Comparison of ENCODE assay signal across 8 cellular contexts in genomic region chr17:7219812-7220592, GRCh38. TPM values are rescaled to one million over a fixed set of nuclear protein-coding genes. Genes with fewer than 3 reads are reported as not detected.
DNase-seq lines count a peak whose midpoint lies in the region; ATAC-seq and TF ChIP-seq lines count a peak whose summit lies in the region.

Gene ACADVL (plus strand): TSS chr17:7219938. CDS start chr17:7219985, 47 bp downstream.
Gene DLG4 (minus strand): TSS chr17:7219836.

- H3K9me3 Mint-ChIP-seq in activated T-helper 1 cell treated with anti-CD3 and anti-CD28 coated beads, Interleukin-12 subunit alpha, Interleukin-12 subunit beta, Interleukin-2, Interleukin-4 antibody, amounts not matched to agents 30 ng/mL and 10 ng/mL and 1 ng/mL, durations not matched to agents 14 hours and 24 hours and 36 hours: no peaks in the 10 kb centered on the region
- no peaks in the 10 kb centered on the region for H3K9me3 Mint-ChIP-seq in stimulated activated effector memory CD8-positive, alpha-beta T cell treated with anti-CD3 and anti-CD28 coated beads, Interleukin-12 subunit alpha, Interleukin-12 subunit beta, amount 100 ng/mL, for 72 hours

- H3K9me3 ChIP-seq in Peyer's patch (no peaks in the 10 kb centered on the region), esophagus squamous epithelium (no peaks in the 10 kb centered on the region)

- H3K36me3 ChIP-seq in Peyer's patch (peaks cover 0 to 36% (median 0%) of the 10 kb centered on the region in 3 donors), esophagus squamous epithelium (peaks cover 23 to 41% (median 25%) of the 10 kb centered on the region in 3 donors)

- CTCF ChIA-PET in AG04449 (lab: Yijun Ruan, JAX): interaction anchor here (0.5 to 4.6 kb wide), 14 partner anchors 10 to 175 kb away, joined by 3 to 37 read pairs (median 4); no protein-coding TSS in a partner anchor

- peaks cover 54% of the 10 kb centered on the region for H3K4me1 Mint-ChIP-seq in activated T-helper 1 cell treated with anti-CD3 and anti-CD28 coated beads, Interleukin-12 subunit alpha, Interleukin-12 subunit beta, Interleukin-2, Interleukin-4 antibody, amounts not matched to agents 30 ng/mL and 10 ng/mL and 1 ng/mL, durations not matched to agents 14 hours and 24 hours and 36 hours (ENCODE audit: low read depth)
- peaks cover 60% of the 10 kb centered on the region for H3K4me1 Mint-ChIP-seq in stimulated activated effector memory CD8-positive, alpha-beta T cell treated with anti-CD3 and anti-CD28 coated beads, Interleukin-12 subunit alpha, Interleukin-12 subunit beta, amount 100 ng/mL, for 72 hours

- intact Hi-C loops in activated T-helper 1 cell treated with anti-CD3 and anti-CD28 coated beads, Interleukin-12 subunit alpha, Interleukin-12 subunit beta, Interleukin-2, Interleukin-4 antibody, amounts not matched to agents 30 ng/mL and 10 ng/mL and 1 ng/mL, durations not matched to agents 14 hours and 24 hours and 36 hours (cut with micrococcal nuclease): loop anchor here (1.0 to 10.0 kb wide), 5 partner anchors 14 to 1805 kb away; partner anchors contain the start of genes DVL2, ELP5 and NTN1
- intact Hi-C loops in esophagus squamous epithelium (cut with DNase I): no loop called here

- H3K27me3 Mint-ChIP-seq in activated T-helper 1 cell treated with anti-CD3 and anti-CD28 coated beads, Interleukin-12 subunit alpha, Interleukin-12 subunit beta, Interleukin-2, Interleukin-4 antibody, amounts not matched to agents 30 ng/mL and 10 ng/mL and 1 ng/mL, durations not matched to agents 14 hours and 24 hours and 36 hours (ENCODE audit: insufficient read depth): peaks cover 2% of the 10 kb centered on the region

- H3K4me1 ChIP-seq in Peyer's patch (peaks cover 5 to 54% (median 13%) of the 10 kb centered on the region in 4 donors), esophagus squamous epithelium (peaks cover 66 to 94% (median 70%) of the 10 kb centered on the region in 3 donors)

- peak within 1 kb of the TSS; percentile 96 for H3K4me3 Mint-ChIP-seq in activated T-helper 1 cell treated with anti-CD3 and anti-CD28 coated beads, Interleukin-12 subunit alpha, Interleukin-12 subunit beta, Interleukin-2, Interleukin-4 antibody, amounts not matched to agents 30 ng/mL and 10 ng/mL and 1 ng/mL, durations not matched to agents 14 hours and 24 hours and 36 hours
- peak within 1 kb of the TSS; percentile 95 for H3K4me3 Mint-ChIP-seq in stimulated activated effector memory CD8-positive, alpha-beta T cell treated with anti-CD3 and anti-CD28 coated beads, Interleukin-12 subunit alpha, Interleukin-12 subunit beta, amount 100 ng/mL, for 72 hours

- peak within 1 kb of the TSS; percentile 91 to 100 (median 94) for H3K27ac ChIP-seq in Peyer's patch
- H3K27ac ChIP-seq in esophagus squamous epithelium: peak within 1 kb of the TSS; percentile 95 to 100 (median 98)

- 0% methylated on average over 35 of the region's 63 CpGs; no CpG with 5 or more reads in 1 of the 2 donors for WGBS in esophagus squamous epithelium, 2 donors

- no peak for DNase-seq in AG04449 (ENCODE audit: low read depth, low spot score)
- peak; percentile 87 to 95 (median 91) for DNase-seq in Peyer's patch
- DNase-seq in activated T-helper 1 cell treated with anti-CD3 and anti-CD28 coated beads, Interleukin-12 subunit alpha, Interleukin-12 subunit beta, Interleukin-2, Interleukin-4 antibody, amounts not matched to agents 30 ng/mL and 10 ng/mL and 1 ng/mL, durations not matched to agents 14 hours and 24 hours and 36 hours (ENCODE audit: low spot score): peak; percentile 74
- no peak for DNase-seq in esophagus squamous epithelium (lab: John Stamatoyannopoulos, UW)
- peak; percentile 92 for DNase-seq in myocyte (ENCODE audit: low read depth)
- peak; percentile 76 to 93 for DNase-seq in stimulated activated effector memory CD8-positive, alpha-beta T cell treated with anti-CD3 and anti-CD28 coated beads, Interleukin-12 subunit alpha, Interleukin-12 subunit beta, amount 100 ng/mL, for 72 hours (ENCODE audit: low spot score in 2 of 2)

- peak; percentile 75 for ATAC-seq in GM18868 (IDR thresholded peaks at IDR 0.05; ENCODE audit: unreplicated experiment)
- ATAC-seq in HG03432 (IDR thresholded peaks at IDR 0.05; ENCODE audit: unreplicated experiment): peak; percentile 72
- ATAC-seq in stimulated activated effector memory CD8-positive, alpha-beta T cell treated with anti-CD3 and anti-CD28 coated beads, Interleukin-12 subunit alpha, Interleukin-12 subunit beta, amount 100 ng/mL, for 72 hours: peak; percentile 87

- peak; percentile 77 to 91 for TF ChIP-seq POLR2A in Peyer's patch (IDR thresholded peaks at IDR 0.05)
- TF ChIP-seq POLR2A in esophagus squamous epithelium (IDR thresholded peaks at IDR 0.05): peak in 3 of 4 donors; percentile 68 to 93 (median 71)

- peaks cover 17% of the 10 kb centered on the region for H3K36me3 Mint-ChIP-seq in activated T-helper 1 cell treated with anti-CD3 and anti-CD28 coated beads, Interleukin-12 subunit alpha, Interleukin-12 subunit beta, Interleukin-2, Interleukin-4 antibody, amounts not matched to agents 30 ng/mL and 10 ng/mL and 1 ng/mL, durations not matched to agents 14 hours and 24 hours and 36 hours (ENCODE audit: low read depth)
- peaks cover 71% of the 10 kb centered on the region for H3K36me3 Mint-ChIP-seq in stimulated activated effector memory CD8-positive, alpha-beta T cell treated with anti-CD3 and anti-CD28 coated beads, Interleukin-12 subunit alpha, Interleukin-12 subunit beta, amount 100 ng/mL, for 72 hours

- H3K4me3 ChIP-seq in AG04449 (ENCODE audit: low read depth, low read length) (peak within 1 kb of the TSS; percentile 83), Peyer's patch (peak within 1 kb of the TSS; percentile 67 to 92 (median 78)), esophagus squamous epithelium (peak within 1 kb of the TSS; percentile 61 to 99 (median 94))

- TF ChIP-seq CTCF in AG04449 (IDR thresholded peaks at IDR 0.05; ENCODE audit: insufficient read depth, low read length, missing control alignments): no peak
- peak in 1 of 6 experiments; percentile 2 for TF ChIP-seq CTCF in Peyer's patch (IDR thresholded peaks at IDR 0.05)
- peak in 2 of 6 experiments; percentile 10 to 15 for TF ChIP-seq CTCF in esophagus squamous epithelium (IDR thresholded peaks at IDR 0.05)

- POLR2A ChIA-PET in AG04449 (lab: Yijun Ruan, JAX): interaction anchor here (0.6 to 6.6 kb wide), 10 partner anchors 9 to 174 kb away, joined by 3 to 82 read pairs (median 5); partner anchors contain the start of genes DVL2, GABARAP and PHF23

- H3K27ac Mint-ChIP-seq in activated T-helper 1 cell treated with anti-CD3 and anti-CD28 coated beads, Interleukin-12 subunit alpha, Interleukin-12 subunit beta, Interleukin-2, Interleukin-4 antibody, amounts not matched to agents 30 ng/mL and 10 ng/mL and 1 ng/mL, durations not matched to agents 14 hours and 24 hours and 36 hours: peak within 1 kb of the TSS; percentile 96
- H3K27ac Mint-ChIP-seq in stimulated activated effector memory CD8-positive, alpha-beta T cell treated with anti-CD3 and anti-CD28 coated beads, Interleukin-12 subunit alpha, Interleukin-12 subunit beta, amount 100 ng/mL, for 72 hours: peak within 1 kb of the TSS; percentile 98

- H3K27me3 ChIP-seq in Peyer's patch (no peaks in the 10 kb centered on the region), esophagus squamous epithelium (no peaks in the 10 kb centered on the region)

RNA-seq across cellular contexts. Expression of gene ACADVL, which starts in this region (rescaled TPM):
- total RNA-seq in Peyer's patch (1,000 to 10,000 TPM; 1,292 to 4,167 (median 1,553) TPM), esophagus squamous epithelium (100 to 1,000 TPM; 453 to 742 (median 464) TPM), myocyte (659 and 702 TPM in 2 replicates)
- total RNA-seq in activated T-helper 1 cell treated with anti-CD3 and anti-CD28 coated beads, Interleukin-12 subunit alpha, Interleukin-12 subunit beta, Interleukin-2, Interleukin-4 antibody, amounts not matched to agents 30 ng/mL and 10 ng/mL and 1 ng/mL, durations not matched to agents 14 hours and 24 hours and 36 hours: 287 and 294 TPM in 2 replicates
- 615 TPM for polyA plus RNA-seq in myocyte (2012)

RNA-seq across cellular contexts. Expression of gene DLG4, which starts in this region (rescaled TPM):
- total RNA-seq in Peyer's patch (10 to 100 TPM in 2 of 4 donors, 1 to 10 TPM in 2; 2.6 to 15.7 (median 9.4) TPM), esophagus squamous epithelium (10 to 100 TPM in 1 of 4 donors, 1 to 10 TPM in 3; 2.6 to 13.9 (median 6.0) TPM), myocyte (11.8 and 18.7 TPM in 2 replicates)
- total RNA-seq in activated T-helper 1 cell treated with anti-CD3 and anti-CD28 coated beads, Interleukin-12 subunit alpha, Interleukin-12 subunit beta, Interleukin-2, Interleukin-4 antibody, amounts not matched to agents 30 ng/mL and 10 ng/mL and 1 ng/mL, durations not matched to agents 14 hours and 24 hours and 36 hours: 15.3 and 15.5 TPM in 2 replicates
- 29.7 TPM for polyA plus RNA-seq in myocyte (2012)

Comparison
In these comparisons a context has a peak if more than half of its experiments do, and no peak if none do; other contexts are left out.
1. DNase-seq: peak in Peyer's patch (3 of 3), activated T-helper 1 cell treated with anti-CD3 and anti-CD28 coated beads, Interleukin-12 subunit alpha, Interleukin-12 subunit beta, Interleukin-2, Interleukin-4 antibody, amounts not matched to agents 30 ng/mL and 10 ng/mL and 1 ng/mL, durations not matched to agents 14 hours and 24 hours and 36 hours (single experiment), myocyte (single experiment) and stimulated activated effector memory CD8-positive, alpha-beta T cell treated with anti-CD3 and anti-CD28 coated beads, Interleukin-12 subunit alpha, Interleukin-12 subunit beta, amount 100 ng/mL, for 72 hours (2 of 2); none in AG04449 (single experiment) and esophagus squamous epithelium (single experiment).
2. Peak in every context shown above with its lines, with median percentiles within 50 percentile points of each other: H3K4me3 ChIP-seq and ATAC-seq.